In the genomic region with DNA sequence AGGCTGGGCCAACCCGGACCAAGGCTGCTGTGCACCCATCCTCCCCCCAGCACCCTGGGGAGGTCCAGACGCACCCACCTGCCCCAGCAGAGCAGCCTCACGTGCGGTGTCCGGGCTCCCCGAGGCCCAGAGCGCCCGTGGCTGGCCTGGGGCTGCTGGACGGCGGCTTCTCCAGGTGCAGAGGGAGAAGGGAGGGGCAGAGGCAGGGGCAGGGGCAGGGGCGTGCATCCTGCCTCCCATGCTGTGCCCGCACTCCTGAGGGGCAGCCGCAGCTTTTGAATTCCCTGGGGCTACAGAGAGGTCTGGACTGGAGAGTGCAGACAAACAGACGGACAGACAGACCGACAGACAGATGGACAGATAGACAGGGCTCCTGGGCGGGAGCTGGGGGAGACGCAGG, we compare ENCODE assay signal across 23 cellular contexts.
DNase-seq lines count a peak whose midpoint lies in the region; ATAC-seq and TF ChIP-seq lines count a peak whose summit lies in the region.
"Had no signal": no experiment of that assay in that cellular context is flagged by ENCODE, and none has a peak within 500 bp of the region (broad histone marks: within the 10 kb centered on the region; RNA-seq: fewer than 3 reads in every experiment).

No MANE protein-coding gene starts in this region.

- no peaks in the 10 kb centered on the region for H3K9me3 Mint-ChIP-seq in type B pancreatic cell
- H3K9me3 Mint-ChIP-seq in activated naive CD4-positive, alpha-beta T cell treated with anti-CD3 and anti-CD28 coated beads, Interleukin-2, amount 50 U/mL, for 72 hours: peaks cover 0 to 4% of the 10 kb centered on the region in 2 donors

- no peak for TF ChIP-seq CTCF in lower lobe of right lung (IDR thresholded peaks at IDR 0.05)
- TF ChIP-seq CTCF in type B pancreatic cell (conservative IDR thresholded peaks at IDR 0.05): no peak

- no peak overlapping the region for H3K27ac Mint-ChIP-seq in type B pancreatic cell
- no peak overlapping the region for H3K27ac Mint-ChIP-seq in activated naive CD4-positive, alpha-beta T cell treated with anti-CD3 and anti-CD28 coated beads, Interleukin-2, amount 50 U/mL, for 72 hours
- H3K27ac Mint-ChIP-seq: CD4-positive, alpha-beta T cell; GM23338 had no signal

- peaks cover 8% of the 10 kb centered on the region for H3K4me1 ChIP-seq in lower lobe of right lung

- H3K4me3 ChIP-seq in H7 (ENCODE audit: insufficient read depth, low read depth, low read length) (no peak overlapping the region), lower lobe of right lung (no peak overlapping the region)
- H3K4me3 ChIP-seq: BLaER1, GM23338, K562 had no signal

- no peak overlapping the region for H3K4me3 Mint-ChIP-seq in type B pancreatic cell
- H3K4me3 Mint-ChIP-seq: CD4-positive, alpha-beta T cell; GM23338 had no signal

- peaks cover 19% of the 10 kb centered on the region for H3K9me3 ChIP-seq in lower lobe of right lung

- DNase-seq in NCI-H748 (lab: John Stamatoyannopoulos, UW; ENCODE audit: unreplicated experiment) (peak; percentile 48), NCI-H748 treated with DMSO at 0.1 percent for 48 hours (lab: John Stamatoyannopoulos, UW) (no peak), H7 (peak; percentile 70), lower lobe of right lung (peak; percentile 24), type B pancreatic cell (ENCODE audit: extremely low spot score, unreplicated experiment) (peak; percentile 67), COLO829 (ENCODE audit: low spot score) (no peak)
- no peak for DNase-seq in activated naive CD4-positive, alpha-beta T cell treated with anti-CD3 and anti-CD28 coated beads, Interleukin-2, amount 50 U/mL, for 72 hours (ENCODE audit: low spot score in 2 of 2)
- DNase-seq: CD4-positive, alpha-beta T cell; COR-L47; DMS53; HCEC 1CT; Kasumi-1; NCI-H1092 treated with DMSO at 0.1 percent for 48 hours; NCI-H1694; NCI-H2029 treated with DMSO at 0.1 percent for 48 hours; NCI-H2227 treated with DMSO at 0.1 percent for 48 hours; NCI-H526 treated with DMSO at 0.1 percent for 48 hours; NK-92 treated with Interleukin-12 subunit alpha and Interleukin-12 subunit beta, amount 100 ng/mL, for 24 hours; PC-3 had no signal

- H3K27ac ChIP-seq in lower lobe of right lung: no peak overlapping the region
- H3K27ac ChIP-seq: BLaER1 had no signal

- H3K36me3 ChIP-seq in H7 (replicated peaks; ENCODE audit: control insufficient read depth, insufficient read depth, low read length) (no peaks in the 10 kb centered on the region), lower lobe of right lung (no peaks in the 10 kb centered on the region)
- H3K36me3 ChIP-seq: BLaER1 had no signal

- peaks cover 11% of the 10 kb centered on the region for H3K4me1 Mint-ChIP-seq in type B pancreatic cell (ENCODE audit: unreplicated experiment)
- H3K4me1 Mint-ChIP-seq: GM23338 had no signal

- H3K27me3 ChIP-seq in H7 (ENCODE audit: control insufficient read depth, insufficient read depth, low read length) (no peaks in the 10 kb centered on the region; the same call in 1 of the 2 replicates), lower lobe of right lung (ENCODE audit: low read depth) (peaks cover 28% of the 10 kb centered on the region)
- H3K27me3 ChIP-seq: BLaER1 had no signal

- H3K36me3 Mint-ChIP-seq in type B pancreatic cell: no peaks in the 10 kb centered on the region
- H3K36me3 Mint-ChIP-seq in activated naive CD4-positive, alpha-beta T cell treated with anti-CD3 and anti-CD28 coated beads, Interleukin-2, amount 50 U/mL, for 72 hours: no peaks in the 10 kb centered on the region

- intact Hi-C loops in lower lobe of right lung (cut with DNase I): no loop called here

- H3K27me3 Mint-ChIP-seq in type B pancreatic cell: peaks cover 1% of the 10 kb centered on the region
- H3K27me3 Mint-ChIP-seq: CD4-positive, alpha-beta T cell had no signal

- no peak for ATAC-seq in lower lobe of right lung
- ATAC-seq in activated naive CD4-positive, alpha-beta T cell treated with anti-CD3 and anti-CD28 coated beads, Interleukin-2, amount 50 U/mL, for 72 hours: no peak
- ATAC-seq: GM23338, K562, PC-3, Right ventricle myocardium inferior had no signal

Comparison
In these comparisons a context has a peak if more than half of its experiments do, and no peak if none do; other contexts are left out.
1. DNase-seq: peak in NCI-H748 (single experiment), H7 (single experiment), lower lobe of right lung (single experiment) and type B pancreatic cell (single experiment); none in NCI-H748 treated with DMSO at 0.1 percent for 48 hours (single experiment), COLO829 (single experiment) and activated naive CD4-positive, alpha-beta T cell treated with anti-CD3 and anti-CD28 coated beads, Interleukin-2, amount 50 U/mL, for 72 hours (0 of 2).